In the genomic region with DNA sequence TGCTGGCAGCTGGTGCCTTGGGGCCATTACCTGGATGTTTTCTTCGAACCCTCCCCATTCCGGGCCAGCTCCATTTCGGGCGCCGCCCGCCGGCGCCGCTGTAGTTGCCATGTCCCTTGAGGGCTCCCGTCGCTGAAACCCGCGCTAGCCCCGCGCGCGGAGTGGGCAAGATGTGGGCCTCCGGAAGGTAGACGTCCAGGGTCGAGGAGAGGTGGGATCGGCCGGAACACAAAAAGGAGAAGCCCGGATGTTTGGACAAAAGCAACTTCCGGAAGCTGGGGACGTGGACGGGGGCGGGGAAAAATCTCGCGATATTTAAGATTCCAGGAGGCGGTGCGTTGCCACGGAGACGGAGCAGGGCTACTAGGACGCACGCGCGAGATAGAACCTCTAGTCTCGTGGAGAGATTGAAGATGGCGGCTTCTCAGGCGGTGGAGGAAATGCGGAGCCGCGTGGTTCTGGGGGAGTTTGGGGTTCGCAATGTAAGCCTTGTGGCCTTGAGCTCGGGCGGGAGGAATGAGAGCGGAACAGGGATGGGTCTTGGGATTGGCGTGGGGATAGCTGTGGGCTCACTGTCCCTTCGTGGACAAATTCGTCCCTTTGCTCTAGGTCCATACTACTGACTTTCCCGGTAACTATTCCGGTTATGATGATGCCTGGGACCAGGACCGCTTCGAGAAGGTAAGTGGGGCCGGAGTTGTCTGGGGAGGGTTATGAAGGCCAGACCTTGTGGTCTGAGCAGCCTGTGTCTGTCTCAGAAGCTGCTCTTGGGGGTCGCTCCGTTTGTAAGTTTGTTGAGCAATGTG, we compare ENCODE assay signal across 8 cellular contexts. TPM values are rescaled to one million over a fixed set of nuclear protein-coding genes. Genes with fewer than 3 reads are reported as not detected.
DNase-seq lines count a peak whose midpoint lies in the region; ATAC-seq, FAIRE-seq and TF ChIP-seq lines count a peak whose summit lies in the region.

A gene with protein sequence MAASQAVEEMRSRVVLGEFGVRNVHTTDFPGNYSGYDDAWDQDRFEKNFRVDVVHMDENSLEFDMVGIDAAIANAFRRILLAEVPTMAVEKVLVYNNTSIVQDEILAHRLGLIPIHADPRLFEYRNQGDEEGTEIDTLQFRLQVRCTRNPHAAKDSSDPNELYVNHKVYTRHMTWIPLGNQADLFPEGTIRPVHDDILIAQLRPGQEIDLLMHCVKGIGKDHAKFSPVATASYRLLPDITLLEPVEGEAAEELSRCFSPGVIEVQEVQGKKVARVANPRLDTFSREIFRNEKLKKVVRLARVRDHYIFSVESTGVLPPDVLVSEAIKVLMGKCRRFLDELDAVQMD (plus strand): TSS at position 393 of the 806 bp plus-strand sequence. CDS start 21 bp downstream, at position 414.
A gene (minus strand): TSS at position 230 of the 806 bp plus-strand sequence. CDS start 119 bp downstream, at position 111.

- H3K4me3 Mint-ChIP-seq in activated naive CD8-positive, alpha-beta T cell treated with anti-CD3 and anti-CD28 coated beads, Interleukin-2, amount 10 ng/mL, durations not matched to agents 7 days and 5 days = no peak within 1 kb of the TSS

- H3K4me1 Mint-ChIP-seq in activated naive CD8-positive, alpha-beta T cell treated with anti-CD3 and anti-CD28 coated beads, Interleukin-2, amount 10 ng/mL, durations not matched to agents 7 days and 5 days = peaks cover 17% of the 10 kb centered on the region

- TF ChIP-seq CTCF in pancreas (IDR thresholded peaks at IDR 0.05) = no peak
- no peak for TF ChIP-seq CTCF in tibial artery (IDR thresholded peaks at IDR 0.05)

- DNase-seq in NCI-H1105 treated with DMSO at 0.1 percent for 48 hours (lab: John Stamatoyannopoulos, UW) (peak; percentile 98), SKM-1 treated with dmso at 0.1 percent for 144 hours (lab: John Stamatoyannopoulos, UW; ENCODE audit: unreplicated experiment) (peak; percentile 97), Right ventricle myocardium inferior (ENCODE audit: missing footprints) (peak; percentile 98), pancreas (peak; percentile 91 to 98 (median 97)), tibial artery (peak; percentile 97 to 99)
- peak; percentile 91 for DNase-seq in activated naive CD8-positive, alpha-beta T cell treated with anti-CD3 and anti-CD28 coated beads, Interleukin-2, amount 10 ng/mL, durations not matched to agents 7 days and 5 days

- ATAC-seq in HG02642 (IDR thresholded peaks at IDR 0.05; ENCODE audit: poor library complexity, unreplicated experiment) = peak; percentile 87
- ATAC-seq in activated naive CD8-positive, alpha-beta T cell treated with anti-CD3 and anti-CD28 coated beads, Interleukin-2, amount 10 ng/mL, durations not matched to agents 7 days and 5 days (ENCODE audit: low read depth) = peak; percentile 95
- ATAC-seq in Right ventricle myocardium inferior = peak; percentile 94
- ATAC-seq in pancreas = peak; percentile 94 to 98 (median 96)

- peaks cover 19 to 31% (median 24%) of the 10 kb centered on the region in 3 donors for H3K4me1 ChIP-seq in pancreas
- peaks cover 0 to 43% (median 30%) of the 10 kb centered on the region in 4 donors for H3K4me1 ChIP-seq in tibial artery

- WGBS in pancreas, 2 donors = 0 to 1% methylated on average over 57 of the region's 57 CpGs

- H3K36me3 ChIP-seq in pancreas = peaks cover 0 to 55% (median 43%) of the 10 kb centered on the region in 3 donors
- peaks cover 22 to 64% (median 49%) of the 10 kb centered on the region in 3 donors for H3K36me3 ChIP-seq in tibial artery

- no peaks in the 10 kb centered on the region for H3K9me3 Mint-ChIP-seq in activated naive CD8-positive, alpha-beta T cell treated with anti-CD3 and anti-CD28 coated beads, Interleukin-2, amount 10 ng/mL, durations not matched to agents 7 days and 5 days

- no peaks in the 10 kb centered on the region for H3K27me3 Mint-ChIP-seq in activated naive CD8-positive, alpha-beta T cell treated with anti-CD3 and anti-CD28 coated beads, Interleukin-2, amount 10 ng/mL, durations not matched to agents 7 days and 5 days

- H3K9me3 ChIP-seq in pancreas (no peaks in the 10 kb centered on the region), tibial artery (no peaks in the 10 kb centered on the region)

- FAIRE-seq in pancreas (lab: Jason Lieb, UNC) = peak; percentile 29

- peaks cover 10% of the 10 kb centered on the region for H3K36me3 Mint-ChIP-seq in activated naive CD8-positive, alpha-beta T cell treated with anti-CD3 and anti-CD28 coated beads, Interleukin-2, amount 10 ng/mL, durations not matched to agents 7 days and 5 days

- peak; percentile 79 for TF ChIP-seq POLR2A in GM10847 (IDR thresholded peaks at IDR 0.05; ENCODE audit: extremely low read depth, insufficient read length)

- H3K27me3 ChIP-seq in pancreas = no peaks in the 10 kb centered on the region
- H3K27me3 ChIP-seq in tibial artery = no peaks in the 10 kb centered on the region

- intact Hi-C loops in Right ventricle myocardium inferior (cut with DNase I) (loop anchor here (2.0 to 10.0 kb wide), 2 partner anchors 60 to 732 kb away; a partner anchor contains a TSS), pancreas (cut with DNase I) (no loop called here), tibial artery (cut with DNase I; ENCODE audit: low total_unique reads) (no loop called here)

- POLR2A ChIA-PET in activated naive CD8-positive, alpha-beta T cell treated with anti-CD3 and anti-CD28 coated beads, Interleukin-2, amount 10 ng/mL, durations not matched to agents 7 days and 5 days (lab: Charles Lee) = interaction anchor here (0.7 to 2.9 kb wide), 8 partner anchors 10 to 735 kb away, joined by 3 to 19 read pairs (median 4); a partner anchor contains a TSS

- peak within 1 kb of the TSS; percentile 78 to 97 (median 86) for H3K4me3 ChIP-seq in pancreas
- peak within 1 kb of the TSS; percentile 60 to 85 for H3K4me3 ChIP-seq in tibial artery

- H3K27ac ChIP-seq in pancreas = peak within 1 kb of the TSS; percentile 67 to 84 (median 72)
- peak within 1 kb of the TSS; percentile 79 to 85 for H3K27ac ChIP-seq in tibial artery

- H3K27ac Mint-ChIP-seq in activated naive CD8-positive, alpha-beta T cell treated with anti-CD3 and anti-CD28 coated beads, Interleukin-2, amount 10 ng/mL, durations not matched to agents 7 days and 5 days = no peak within 1 kb of the TSS

RNA-seq across cellular contexts. Expression of the first gene that starts in this region (rescaled TPM):
- total RNA-seq in activated naive CD8-positive, alpha-beta T cell treated with anti-CD3 and anti-CD28 coated beads, Interleukin-2, amount 10 ng/mL, durations not matched to agents 7 days and 5 days = 10 to 100 TPM; 28.8 to 29.7 TPM
- total RNA-seq in Right ventricle myocardium inferior = 17.3 TPM
- 10 to 100 TPM; 10.2 to 20.9 (median 18.8) TPM for total RNA-seq in pancreas
- 10 to 100 TPM; 15.7 to 31.3 TPM for polyA plus RNA-seq in pancreas

RNA-seq across cellular contexts. Expression of the second gene that starts in this region (rescaled TPM):
- total RNA-seq in activated naive CD8-positive, alpha-beta T cell treated with anti-CD3 and anti-CD28 coated beads, Interleukin-2, amount 10 ng/mL, durations not matched to agents 7 days and 5 days = 10 to 100 TPM; 63.2 to 71.8 TPM
- total RNA-seq in Right ventricle myocardium inferior (72.2 TPM), pancreas (10 to 100 TPM; 60.6 to 81.1 (median 69.7) TPM)
- 10 to 100 TPM; 60.3 to 92.2 TPM for polyA plus RNA-seq in pancreas

Comparison
In these comparisons a context has a peak if more than half of its experiments do, and no peak if none do; other contexts are left out.
1. Peak in every context shown above with its lines: DNase-seq, ATAC-seq, H3K4me3 ChIP-seq and H3K27ac ChIP-seq.